In genomic region chr12:124682425-124683329, GRCh38 we compare ENCODE assay signal across 12 cellular contexts.
DNase-seq lines count a peak whose midpoint lies in the region; ATAC-seq and TF ChIP-seq lines count a peak whose summit lies in the region.
"Had no signal": no experiment of that assay in that cellular context is flagged by ENCODE, and none has a peak within 500 bp of the region (broad histone marks: within the 10 kb centered on the region; RNA-seq: fewer than 3 reads in every experiment).

No MANE protein-coding gene starts in this region.

- no peak for TF ChIP-seq POLR2A in heart left ventricle (IDR thresholded peaks at IDR 0.05)

- no peak for TF ChIP-seq CTCF in heart left ventricle (IDR thresholded peaks at IDR 0.05)
- no peak for TF ChIP-seq CTCF in neural crest cell (conservative IDR thresholded peaks at IDR 0.05)

- H3K36me3 ChIP-seq in heart left ventricle (no peaks in the 10 kb centered on the region), esophagus (ENCODE audit: control insufficient read depth in 2 of 2, insufficient read depth in 2 of 2, low read length in 1 of 2) (no peaks in the 10 kb centered on the region)

- peak overlapping the region; percentile 78 for H3K4me3 Mint-ChIP-seq in neural crest cell

- H3K27ac Mint-ChIP-seq in neural crest cell (ENCODE audit: unreplicated experiment): peak overlapping the region; percentile 88

- no peak overlapping the region for H3K4me3 ChIP-seq in heart left ventricle
- no peak overlapping the region for H3K4me3 ChIP-seq in esophagus (ENCODE audit: low read depth in 1 of 2, low read length in 2 of 2)

- ATAC-seq in heart left ventricle (no peak), HG02678 (IDR thresholded peaks at IDR 0.05; ENCODE audit: unreplicated experiment) (no peak), GM21717 (IDR thresholded peaks at IDR 0.05; ENCODE audit: unreplicated experiment) (no peak)

- H3K4me1 Mint-ChIP-seq in neural crest cell: peaks cover 76% of the 10 kb centered on the region

- peaks cover 0 to 4% (median 0%) of the 10 kb centered on the region in 12 donors for H3K9me3 ChIP-seq in heart left ventricle
- H3K9me3 ChIP-seq in esophagus (ENCODE audit: control insufficient read depth in 2 of 2, insufficient read depth in 1 of 2, low read depth in 1 of 2, low read length in 1 of 2): no peaks in the 10 kb centered on the region

- intact Hi-C loops in heart left ventricle (cut with DNase I): loop anchor here in 6 of 10 donors (5.0 to 10.0 kb wide), 9 partner anchors 62 to 295 kb away; partner anchors contain the start of gene NCOR2 (in 5 of the 6)
- intact Hi-C loops in cardiac septum (cut with DNase I): loop anchor here (5.0 kb wide), 3 partner anchors 60 to 300 kb away; no protein-coding TSS in a partner anchor

- no peaks in the 10 kb centered on the region for H3K27me3 ChIP-seq in heart left ventricle
- no peaks in the 10 kb centered on the region for H3K27me3 ChIP-seq in esophagus (ENCODE audit: control insufficient read depth in 1 of 2, insufficient read depth in 2 of 2, low read length in 2 of 2)

- peaks cover 69% of the 10 kb centered on the region for H3K27me3 Mint-ChIP-seq in neural crest cell (ENCODE audit: low read depth)

- DNase-seq in heart left ventricle (peak in 1 of 5 donors; percentile 26), cardiac septum (ENCODE audit: low spot score) (no peak), neural crest cell (ENCODE audit: low read depth, low spot score) (no peak), HUDEP-2 (lab: John Stamatoyannopoulos, UW; ENCODE audit: unreplicated experiment in 76 of 76) (no peak)
- no peak for DNase-seq in stimulated activated CD4-positive, alpha-beta T cell treated with anti-CD3 and anti-CD28 coated beads, Interleukin-12 subunit alpha, Interleukin-12 subunit beta, amount 100 ng/mL, for 4 hours
- DNase-seq: activated CD8-positive, alpha-beta memory T cell treated with anti-CD3 and anti-CD28 coated beads, Interleukin-2, amount 50 U/mL, for 4 hours; midbrain; stimulated activated CD4-positive, alpha-beta T cell treated with anti-CD3 and anti-CD28 coated beads, Interleukin-15, amount 100 ng/mL, for 24 hours; T-helper 2 cell had no signal

- H3K4me1 ChIP-seq in heart left ventricle: peaks cover 13 to 84% (median 59%) of the 10 kb centered on the region in 12 donors
- H3K4me1 ChIP-seq in esophagus (ENCODE audit: control insufficient read depth in 2 of 2, insufficient read depth in 2 of 2, low read length in 1 of 2): peaks cover 10 to 24% of the 10 kb centered on the region in 2 donors

- WGBS in heart left ventricle, 4 donors: 88 to 96% (median 91%) methylated on average over 17 to 20 of the region's 20 CpGs
- 66 to 77% methylated on average over 20 of the region's 20 CpGs for WGBS in esophagus, 2 donors

- peak overlapping the region; percentile 0 to 90 (median 80) for H3K27ac ChIP-seq in heart left ventricle
- H3K27ac ChIP-seq in esophagus (ENCODE audit: low read depth in 2 of 2, low read length in 1 of 2): peak overlapping the region; percentile 67 to 71

- no peaks in the 10 kb centered on the region for H3K9me3 Mint-ChIP-seq in neural crest cell

- no peaks in the 10 kb centered on the region for H3K36me3 Mint-ChIP-seq in neural crest cell (ENCODE audit: low read depth)
